9 cellular contexts compared by ENCODE assay signal in genomic region chr11:6927030-6927617, GRCh38. TPM values are rescaled to one million over a fixed set of nuclear protein-coding genes. Genes with fewer than 3 reads are reported as not detected.
DNase-seq lines count a peak whose midpoint lies in the region; ATAC-seq and TF ChIP-seq lines count a peak whose summit lies in the region.
"Had no signal": no experiment of that assay in that cellular context is flagged by ENCODE, and none has a peak within 500 bp of the region (broad histone marks: within the 10 kb centered on the region; RNA-seq: fewer than 3 reads in every experiment).

No MANE protein-coding gene starts in this region.

- H3K27ac Mint-ChIP-seq in activated CD4-positive, alpha-beta memory T cell treated with anti-CD3 and anti-CD28 coated beads for 36 hours: no peak overlapping the region

- intact Hi-C loops in activated CD4-positive, alpha-beta memory T cell treated with anti-CD3 and anti-CD28 coated beads for 36 hours (cut with micrococcal nuclease): no loop called here
- intact Hi-C loops in tibial artery (cut with DNase I; ENCODE audit: low total_unique reads): no loop called here

- DNase-seq in DMS53 (lab: John Stamatoyannopoulos, UW) (peak; percentile 76), inferior parietal cortex (ENCODE audit: extremely low spot score) (peak; percentile 9), tibial artery (no peak), T1000 (lab: John Stamatoyannopoulos, UW) (no peak), AG08395 (ENCODE audit: low spot score) (no peak)
- no peak for DNase-seq in activated CD4-positive, alpha-beta memory T cell treated with anti-CD3 and anti-CD28 coated beads for 36 hours

- no peaks in the 10 kb centered on the region for H3K9me3 ChIP-seq in tibial artery

- H3K4me1 Mint-ChIP-seq in activated CD4-positive, alpha-beta memory T cell treated with anti-CD3 and anti-CD28 coated beads for 36 hours (ENCODE audit: low read depth): peaks cover 19% of the 10 kb centered on the region

- peak overlapping the region; percentile 77 for H3K4me3 Mint-ChIP-seq in activated CD4-positive, alpha-beta memory T cell treated with anti-CD3 and anti-CD28 coated beads for 36 hours

- H3K4me1 ChIP-seq in tibial artery: peaks cover 0 to 16% (median 5%) of the 10 kb centered on the region in 4 donors

- H3K36me3 Mint-ChIP-seq in activated CD4-positive, alpha-beta memory T cell treated with anti-CD3 and anti-CD28 coated beads for 36 hours: no peaks in the 10 kb centered on the region

- H3K36me3 ChIP-seq in tibial artery: no peaks in the 10 kb centered on the region

- peak overlapping the region; percentile 56 to 59 for H3K4me3 ChIP-seq in tibial artery

- no peak for TF ChIP-seq CTCF in tibial artery (IDR thresholded peaks at IDR 0.05)

- H3K27me3 ChIP-seq in tibial artery: no peaks in the 10 kb centered on the region

- peaks cover 45% of the 10 kb centered on the region for H3K27me3 Mint-ChIP-seq in activated CD4-positive, alpha-beta memory T cell treated with anti-CD3 and anti-CD28 coated beads for 36 hours

- POLR2A ChIA-PET in activated CD4-positive, alpha-beta memory T cell treated with anti-CD3 and anti-CD28 coated beads for 36 hours (lab: Charles Lee): no interaction called here

- peak; percentile 59 for ATAC-seq in GM19372 (IDR thresholded peaks at IDR 0.05; ENCODE audit: low read depth, unreplicated experiment)
- peak; percentile 71 for ATAC-seq in HG03378 (IDR thresholded peaks at IDR 0.05; ENCODE audit: unreplicated experiment)

- H3K27ac ChIP-seq in tibial artery: peak overlapping the region in 1 of 2 donors; percentile 54

- CTCF ChIA-PET in activated CD4-positive, alpha-beta memory T cell treated with anti-CD3 and anti-CD28 coated beads for 36 hours (lab: Charles Lee): interaction anchor here (0.8 kb wide), 1 partner anchor 115 kb away, joined by 4 read pairs; no protein-coding TSS in a partner anchor

- no peaks in the 10 kb centered on the region for H3K9me3 Mint-ChIP-seq in activated CD4-positive, alpha-beta memory T cell treated with anti-CD3 and anti-CD28 coated beads for 36 hours

RNA-seq across cellular contexts. Expression of gene ZNF215, which starts 0.9 kb away (rescaled TPM):
- under 1 TPM; 0.57 to 0.68 TPM for total RNA-seq in activated CD4-positive, alpha-beta memory T cell treated with anti-CD3 and anti-CD28 coated beads for 36 hours

RNA-seq across cellular contexts. Expression of gene OR2D3, which starts 6.3 kb away (rescaled TPM):
- not detected for total RNA-seq in activated CD4-positive, alpha-beta memory T cell treated with anti-CD3 and anti-CD28 coated beads for 36 hours
- total RNA-seq: T-helper 2 cell treated with Interferon-gamma antibody and Interleukin-4, amounts not matched to agents 100 ng/mL and 5 ng/mL, for 36 hours had no signal

RNA-seq across cellular contexts. Expression of gene OR2D2, which starts 34.8 kb away (rescaled TPM):
- not detected for total RNA-seq in activated CD4-positive, alpha-beta memory T cell treated with anti-CD3 and anti-CD28 coated beads for 36 hours
- total RNA-seq: T-helper 2 cell treated with Interferon-gamma antibody and Interleukin-4, amounts not matched to agents 100 ng/mL and 5 ng/mL, for 36 hours had no signal

RNA-seq across cellular contexts. Expression of gene OR10A4, which starts 50.7 kb away (rescaled TPM):
- not detected for total RNA-seq in activated CD4-positive, alpha-beta memory T cell treated with anti-CD3 and anti-CD28 coated beads for 36 hours
- total RNA-seq: T-helper 2 cell treated with Interferon-gamma antibody and Interleukin-4, amounts not matched to agents 100 ng/mL and 5 ng/mL, for 36 hours had no signal

Comparison
In these comparisons a context has a peak if more than half of its experiments do, and no peak if none do; other contexts are left out.
1. DNase-seq: peak in DMS53 (single experiment) and inferior parietal cortex (single experiment); none in activated CD4-positive, alpha-beta memory T cell treated with anti-CD3 and anti-CD28 coated beads for 36 hours (single experiment), tibial artery (0 of 2), T1000 (single experiment) and AG08395 (single experiment).